Comparison of ENCODE assay signal across 19 cellular contexts in the genomic region with DNA sequence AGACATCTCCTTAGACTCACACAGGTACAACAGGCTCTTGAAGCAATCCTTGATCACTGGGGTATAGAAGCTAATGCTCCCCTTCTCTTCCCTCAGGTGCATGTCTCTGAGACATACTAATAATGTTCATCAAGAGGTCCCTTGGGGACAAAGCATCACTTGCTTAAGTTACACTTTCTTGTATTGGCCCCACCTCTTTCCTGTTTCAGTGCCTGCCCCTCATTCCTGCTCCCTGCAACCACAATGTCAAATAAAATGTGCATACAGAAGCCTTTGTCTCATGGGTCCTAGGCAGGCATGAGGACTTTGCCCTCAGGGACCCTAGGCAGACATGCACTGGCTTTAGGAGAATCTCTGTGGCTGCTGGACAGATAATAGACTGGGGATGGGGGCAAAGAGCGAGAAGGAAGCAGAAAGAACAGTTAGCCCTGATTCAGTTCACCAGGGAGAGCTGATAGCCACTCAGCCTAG.
DNase-seq lines count a peak whose midpoint lies in the region; ATAC-seq and TF ChIP-seq lines count a peak whose summit lies in the region.
"Had no signal": no experiment of that assay in that cellular context is flagged by ENCODE, and none has a peak within 500 bp of the region (broad histone marks: within the 10 kb centered on the region; RNA-seq: fewer than 3 reads in every experiment).

No MANE protein-coding gene starts in this region.

- CTCF ChIA-PET in activated CD8-positive, alpha-beta T cell treated with anti-CD3 and anti-CD28 coated beads, Interleukin-2, amount 10 ng/mL, durations not matched to agents 7 days and 5 days (lab: Charles Lee): no interaction called here

- DNase-seq in NCI-H146 (lab: John Stamatoyannopoulos, UW): peak; percentile 35
- DNase-seq in NCI-H146 treated with DMSO at 0.1 percent for 48 hours (lab: John Stamatoyannopoulos, UW; ENCODE audit: unreplicated experiment): no peak
- no peak for DNase-seq in nephron progenitor cell
- no peak for DNase-seq in activated CD8-positive, alpha-beta T cell treated with anti-CD3 and anti-CD28 coated beads, Interleukin-2, amount 10 ng/mL, durations not matched to agents 7 days and 5 days
- no peak for DNase-seq in HFFc6
- no peak for DNase-seq in GDM1 (lab: John Stamatoyannopoulos, UW)
- DNase-seq: 8988T; activated CD4-positive, alpha-beta memory T cell treated with anti-CD3 and anti-CD28 coated beads, Interleukin-2, amount 10 ng/mL, durations not matched to agents 7 days and 5 days; amygdala; erythroblast; kidney glomerular epithelial cell; NCI-H1092; NCI-H345; pancreas; stimulated activated naive B cell treated with anti-CD40 and anti-IgM and Interleukin-4, amounts not matched to agents 10 μg/mL and 1 μg/mL and 100 μg/mL, for 72 hours had no signal

- H3K27me3 Mint-ChIP-seq in nephron progenitor cell (ENCODE audit: low read depth, poor library complexity): peaks cover 13% of the 10 kb centered on the region
- H3K27me3 Mint-ChIP-seq in activated CD8-positive, alpha-beta T cell treated with anti-CD3 and anti-CD28 coated beads, Interleukin-2, amount 10 ng/mL, durations not matched to agents 7 days and 5 days (ENCODE audit: low read depth): peaks cover 5% of the 10 kb centered on the region
- H3K27me3 Mint-ChIP-seq in HFFc6 (ENCODE audit: insufficient read depth): no peaks in the 10 kb centered on the region; the same call in 1 of the 2 replicates

- ATAC-seq in GM21619 (IDR thresholded peaks at IDR 0.05; ENCODE audit: unreplicated experiment): peak; percentile 92
- ATAC-seq in HG03139 (IDR thresholded peaks at IDR 0.05; ENCODE audit: unreplicated experiment): peak; percentile 84
- no peak for ATAC-seq in activated CD8-positive, alpha-beta T cell treated with anti-CD3 and anti-CD28 coated beads, Interleukin-2, amount 10 ng/mL, durations not matched to agents 7 days and 5 days
- ATAC-seq: activated T-helper 17 cell treated with anti-CD3 and anti-CD28 coated beads, Interleukin-2, amount 50 U/mL, for 72 hours; pancreas; stimulated activated naive B cell treated with anti-CD40 and anti-IgM and Interleukin-4, amounts not matched to agents 10 μg/mL and 1 μg/mL and 100 μg/mL, for 72 hours had no signal

- no peak for TF ChIP-seq CTCF in nephron progenitor cell (IDR thresholded peaks at IDR 0.05)
- no peak for TF ChIP-seq CTCF in HFFc6 (IDR thresholded peaks at IDR 0.05)

- H3K9me3 Mint-ChIP-seq in nephron progenitor cell (no peaks in the 10 kb centered on the region), HFFc6 (peaks cover 20% of the 10 kb centered on the region)
- H3K9me3 Mint-ChIP-seq in activated CD8-positive, alpha-beta T cell treated with anti-CD3 and anti-CD28 coated beads, Interleukin-2, amount 10 ng/mL, durations not matched to agents 7 days and 5 days (ENCODE audit: insufficient read depth): no peaks in the 10 kb centered on the region
- H3K9me3 Mint-ChIP-seq: activated CD4-positive, alpha-beta memory T cell treated with anti-CD3 and anti-CD28 coated beads, Interleukin-2, amount 10 ng/mL, durations not matched to agents 7 days and 5 days; activated T-helper 17 cell treated with anti-CD3 and anti-CD28 coated beads, Interleukin-2, amount 50 U/mL, for 72 hours; stimulated activated naive B cell treated with anti-CD40 and anti-IgM and Interleukin-4, amounts not matched to agents 10 μg/mL and 1 μg/mL and 100 μg/mL, for 72 hours; type B pancreatic cell had no signal

- POLR2A ChIA-PET in activated CD8-positive, alpha-beta T cell treated with anti-CD3 and anti-CD28 coated beads, Interleukin-2, amount 10 ng/mL, durations not matched to agents 7 days and 5 days (lab: Charles Lee): no interaction called here

- H3K4me3 Mint-ChIP-seq in nephron progenitor cell: no peak overlapping the region
- no peak overlapping the region for H3K4me3 Mint-ChIP-seq in activated CD8-positive, alpha-beta T cell treated with anti-CD3 and anti-CD28 coated beads, Interleukin-2, amount 10 ng/mL, durations not matched to agents 7 days and 5 days
- no peak overlapping the region for H3K4me3 Mint-ChIP-seq in HFFc6
- H3K4me3 Mint-ChIP-seq: activated CD4-positive, alpha-beta memory T cell treated with anti-CD3 and anti-CD28 coated beads, Interleukin-2, amount 10 ng/mL, durations not matched to agents 7 days and 5 days; activated T-helper 17 cell treated with anti-CD3 and anti-CD28 coated beads, Interleukin-2, amount 50 U/mL, for 72 hours; stimulated activated naive B cell treated with anti-CD40 and anti-IgM and Interleukin-4, amounts not matched to agents 10 μg/mL and 1 μg/mL and 100 μg/mL, for 72 hours; type B pancreatic cell had no signal

- H3K36me3 Mint-ChIP-seq in nephron progenitor cell (ENCODE audit: low read depth) (no peaks in the 10 kb centered on the region), HFFc6 (ENCODE audit: low read depth) (no peaks in the 10 kb centered on the region)
- no peaks in the 10 kb centered on the region for H3K36me3 Mint-ChIP-seq in activated CD8-positive, alpha-beta T cell treated with anti-CD3 and anti-CD28 coated beads, Interleukin-2, amount 10 ng/mL, durations not matched to agents 7 days and 5 days (ENCODE audit: low read depth)
- H3K36me3 Mint-ChIP-seq: stimulated activated naive B cell treated with anti-CD40 and anti-IgM and Interleukin-4, amounts not matched to agents 10 μg/mL and 1 μg/mL and 100 μg/mL, for 72 hours; type B pancreatic cell had no signal

- H3K27ac Mint-ChIP-seq in nephron progenitor cell: peak overlapping the region; percentile 7
- H3K27ac Mint-ChIP-seq in activated CD8-positive, alpha-beta T cell treated with anti-CD3 and anti-CD28 coated beads, Interleukin-2, amount 10 ng/mL, durations not matched to agents 7 days and 5 days: no peak overlapping the region
- no peak overlapping the region for H3K27ac Mint-ChIP-seq in HFFc6
- H3K27ac Mint-ChIP-seq: activated CD4-positive, alpha-beta memory T cell treated with anti-CD3 and anti-CD28 coated beads, Interleukin-2, amount 10 ng/mL, durations not matched to agents 7 days and 5 days; activated T-helper 17 cell treated with anti-CD3 and anti-CD28 coated beads, Interleukin-2, amount 50 U/mL, for 72 hours; stimulated activated naive B cell treated with anti-CD40 and anti-IgM and Interleukin-4, amounts not matched to agents 10 μg/mL and 1 μg/mL and 100 μg/mL, for 72 hours; type B pancreatic cell had no signal

- no peaks in the 10 kb centered on the region for H3K4me1 Mint-ChIP-seq in nephron progenitor cell
- H3K4me1 Mint-ChIP-seq in activated CD8-positive, alpha-beta T cell treated with anti-CD3 and anti-CD28 coated beads, Interleukin-2, amount 10 ng/mL, durations not matched to agents 7 days and 5 days (ENCODE audit: low read depth): peaks cover 2% of the 10 kb centered on the region
- H3K4me1 Mint-ChIP-seq in HFFc6 (ENCODE audit: low read depth): no peaks in the 10 kb centered on the region
- H3K4me1 Mint-ChIP-seq: activated CD4-positive, alpha-beta memory T cell treated with anti-CD3 and anti-CD28 coated beads, Interleukin-2, amount 10 ng/mL, durations not matched to agents 7 days and 5 days; activated T-helper 17 cell treated with anti-CD3 and anti-CD28 coated beads, Interleukin-2, amount 50 U/mL, for 72 hours; stimulated activated naive B cell treated with anti-CD40 and anti-IgM and Interleukin-4, amounts not matched to agents 10 μg/mL and 1 μg/mL and 100 μg/mL, for 72 hours had no signal
